In genomic region chr12:132986885-132987225, GRCh38 we compare ENCODE assay signal across 8 cellular contexts. TPM values are rescaled to one million over a fixed set of nuclear protein-coding genes. Genes with fewer than 3 reads are reported as not detected.
A peak's percentile ranks its signal among the peaks of the same experiment; 100 is the strongest.
DNase-seq lines count a peak whose midpoint lies in the region; ATAC-seq and TF ChIP-seq lines count a peak whose summit lies in the region.

No MANE protein-coding gene starts in this region.

- H3K4me3 ChIP-seq in ascending aorta = peak overlapping the region; percentile 81 to 84
- H3K4me3 ChIP-seq in right lobe of liver = peak overlapping the region; percentile 84 to 99 (median 93)
- peak overlapping the region; percentile 86 for H3K4me3 ChIP-seq in urinary bladder (ENCODE audit: low read depth, low read length)

- H3K27ac ChIP-seq in ascending aorta (peak overlapping the region; percentile 84 to 93), right lobe of liver (peak overlapping the region; percentile 5 to 85 (median 77)), urinary bladder (ENCODE audit: low read depth) (no peak overlapping the region)

- peak; percentile 2 for ATAC-seq in HG03439 (IDR thresholded peaks at IDR 0.05; ENCODE audit: unreplicated experiment)
- no peak for ATAC-seq in right lobe of liver

- H3K36me3 ChIP-seq in ascending aorta (peaks cover 2 to 35% of the 10 kb centered on the region in 2 donors), right lobe of liver (peaks cover 0 to 5% (median 0%) of the 10 kb centered on the region in 4 donors), urinary bladder (ENCODE audit: insufficient read depth) (no peaks in the 10 kb centered on the region)

- H3K4me1 ChIP-seq in ascending aorta (peaks cover 3 to 6% of the 10 kb centered on the region in 2 donors), right lobe of liver (peaks cover 0 to 10% (median 4%) of the 10 kb centered on the region in 4 donors), urinary bladder (ENCODE audit: insufficient read depth) (no peaks in the 10 kb centered on the region)

- H3K27me3 ChIP-seq in ascending aorta (no peaks in the 10 kb centered on the region), right lobe of liver (no peaks in the 10 kb centered on the region)

- peaks cover 27 to 42% of the 10 kb centered on the region in 2 donors for H3K9me3 ChIP-seq in ascending aorta
- H3K9me3 ChIP-seq in right lobe of liver = peaks cover 0 to 4% (median 0%) of the 10 kb centered on the region in 4 donors

- 8% methylated on average over 4 of the region's 11 CpGs for WGBS in right lobe of liver (ENCODE audit: insufficient coverage, low coverage, low lambda C conversion rate, missing lambda C conversion rate)
- WGBS in urinary bladder = 3% methylated on average over 11 of the region's 11 CpGs

- TF ChIP-seq POLR2A in right lobe of liver (IDR thresholded peaks at IDR 0.05) = no peak

- DNase-seq in GM04503 (ENCODE audit: low read depth) (peak; percentile 0), ascending aorta (ENCODE audit: low spot score in 2 of 2) (no peak), right lobe of liver (no peak), SK-N-DZ (ENCODE audit: low spot score) (no peak), SW 1271 (lab: John Stamatoyannopoulos, UW) (no peak)
- no peak for DNase-seq in activated effector memory CD4-positive, alpha-beta T cell treated with anti-CD3 and anti-CD28 coated beads, Interleukin-2, amount 50 U/mL, for 16 hours

- intact Hi-C loops in ascending aorta (cut with DNase I) = loop anchor here (1.0 to 2.0 kb wide), 6 partner anchors 31 to 158 kb away; partner anchors contain the start of genes CHFR, GOLGA3, ZNF10 and ZNF140
- intact Hi-C loops in right lobe of liver (cut with DNase I) = no loop called here

- TF ChIP-seq CTCF in ascending aorta (IDR thresholded peaks at IDR 0.05) (no peak), right lobe of liver (IDR thresholded peaks at IDR 0.05) (no peak)

RNA-seq across cellular contexts. Expression of gene ZNF26, which starts 0.7 kb away (rescaled TPM):
- 73.4 TPM for total RNA-seq in ascending aorta
- 10 to 100 TPM in 1 of 6 experiments, 1 to 10 TPM in 5; 3.2 to 14.9 (median 3.9) TPM for total RNA-seq in right lobe of liver
- 20.0 TPM for total RNA-seq in urinary bladder
- polyA plus RNA-seq in urinary bladder = 9.2 TPM
- polyA plus RNA-seq in SK-N-DZ (2014; cell fraction: cytosol; rRNA removed) = 10.9 and 19.2 TPM in 2 replicates
- 18.5 and 27.8 TPM in 2 replicates for polyA plus RNA-seq in SK-N-DZ (2014; cell fraction: nucleus; rRNA removed)

RNA-seq across cellular contexts. Expression of gene ZNF605, which starts 30.7 kb away (rescaled TPM):
- 1.3 TPM for total RNA-seq in ascending aorta
- 1 to 10 TPM; 2.2 to 7.9 (median 5.7) TPM for total RNA-seq in right lobe of liver
- total RNA-seq in urinary bladder = 27.7 TPM
- 4.4 TPM for polyA plus RNA-seq in urinary bladder
- 12.5 and 14.1 TPM in 2 replicates for polyA plus RNA-seq in SK-N-DZ (2014; cell fraction: cytosol; rRNA removed)
- 48.5 and 68.0 TPM in 2 replicates for polyA plus RNA-seq in SK-N-DZ (2014; cell fraction: nucleus; rRNA removed)

RNA-seq across cellular contexts. Expression of gene ZNF84, which starts 50.5 kb away (rescaled TPM):
- 2.7 TPM for total RNA-seq in ascending aorta
- 10 to 100 TPM in 2 of 6 experiments, 1 to 10 TPM in 4; 5.1 to 10.2 (median 8.5) TPM for total RNA-seq in right lobe of liver
- total RNA-seq in urinary bladder = 78.4 TPM
- 13.8 TPM for polyA plus RNA-seq in urinary bladder
- polyA plus RNA-seq in SK-N-DZ (2014; cell fraction: cytosol; rRNA removed) = 61.7 and 67.4 TPM in 2 replicates
- 121 and 140 TPM in 2 replicates for polyA plus RNA-seq in SK-N-DZ (2014; cell fraction: nucleus; rRNA removed)
